In genomic region chr2:154696771-154697170, GRCh38 we compare ENCODE assay signal across 14 cellular contexts. TPM values are rescaled to one million over a fixed set of nuclear protein-coding genes. Genes with fewer than 3 reads are reported as not detected.
DNase-seq lines count a peak whose midpoint lies in the region; ATAC-seq and TF ChIP-seq lines count a peak whose summit lies in the region.
"Had no signal": no experiment of that assay in that cellular context is flagged by ENCODE, and none has a peak within 500 bp of the region (broad histone marks: within the 10 kb centered on the region; RNA-seq: fewer than 3 reads in every experiment).

No MANE protein-coding gene starts in this region.

- H3K36me3 ChIP-seq in adipocyte (ENCODE audit: control insufficient read depth, insufficient read depth, low read length, severe bottlenecking) (no peaks in the 10 kb centered on the region), smooth muscle cell (ENCODE audit: low read depth) (no peaks in the 10 kb centered on the region), testis (ENCODE audit: low read depth, missing control alignments) (no peaks in the 10 kb centered on the region)

- H3K27ac Mint-ChIP-seq in activated naive CD8-positive, alpha-beta T cell treated with anti-CD3 and anti-CD28 coated beads for 36 hours: no peak overlapping the region
- H3K27ac Mint-ChIP-seq: CD8-positive, alpha-beta T cell; natural killer cell had no signal

- peaks cover 4% of the 10 kb centered on the region for H3K4me1 Mint-ChIP-seq in activated naive CD8-positive, alpha-beta T cell treated with anti-CD3 and anti-CD28 coated beads for 36 hours

- H3K4me1 ChIP-seq in adipocyte (ENCODE audit: control insufficient read depth, insufficient read depth, low read length) (no peaks in the 10 kb centered on the region), smooth muscle cell (ENCODE audit: low read depth) (peaks cover 3% of the 10 kb centered on the region), testis (peaks cover 4% of the 10 kb centered on the region)

- no peak for TF ChIP-seq CTCF in smooth muscle cell (IDR thresholded peaks at IDR 0.05; ENCODE audit: borderline replicate concordance, insufficient read depth, poor library complexity, severe bottlenecking)
- TF ChIP-seq CTCF in testis (IDR thresholded peaks at IDR 0.05): no peak

- peaks cover 3% of the 10 kb centered on the region for H3K9me3 Mint-ChIP-seq in activated naive CD8-positive, alpha-beta T cell treated with anti-CD3 and anti-CD28 coated beads for 36 hours
- H3K9me3 Mint-ChIP-seq: CD8-positive, alpha-beta T cell had no signal

- H3K4me2 ChIP-seq in smooth muscle cell: peak overlapping the region; percentile 91

- peak overlapping the region; percentile 75 for H3K4me3 ChIP-seq in adipocyte (ENCODE audit: low read length)
- H3K4me3 ChIP-seq in smooth muscle cell: peak overlapping the region; percentile 74
- peak overlapping the region in 1 of 2 donors; percentile 60 for H3K4me3 ChIP-seq in testis

- H3F3A ChIP-seq in smooth muscle cell (ENCODE audit: low read depth): no peaks in the 10 kb centered on the region

- H3K79me2 ChIP-seq in smooth muscle cell (ENCODE audit: low read depth): no peaks in the 10 kb centered on the region

- H3K9me3 ChIP-seq in adipocyte (ENCODE audit: control insufficient read depth, low read length) (no peaks in the 10 kb centered on the region), smooth muscle cell (replicated peaks; ENCODE audit: low read depth) (no peaks in the 10 kb centered on the region), testis (no peaks in the 10 kb centered on the region)

- H3K9ac ChIP-seq in adipocyte (ENCODE audit: low read length) (no peak overlapping the region), smooth muscle cell (ENCODE audit: low read depth) (no peak overlapping the region)

- DNase-seq in NCI-H146 treated with DMSO at 0.1 percent for 48 hours (lab: John Stamatoyannopoulos, UW; ENCODE audit: unreplicated experiment) (peak; percentile 31), NCI-H146 (lab: John Stamatoyannopoulos, UW) (no peak), adipocyte (ENCODE audit: low read depth) (no peak), left colon (no peak), smooth muscle cell (lab: John Stamatoyannopoulos, UW; ENCODE audit: unreplicated experiment) (no peak), testis (no peak)
- no peak for DNase-seq in activated naive CD8-positive, alpha-beta T cell treated with anti-CD3 and anti-CD28 coated beads for 36 hours
- DNase-seq: CD8-positive, alpha-beta T cell; dermis blood vessel endothelial cell; GDM1; natural killer cell had no signal

- WGBS in smooth muscle cell (ENCODE audit: low lambda C conversion rate): 71% methylated on average over 1 of the region's 1 CpG
- 54 to 59% methylated on average over 1 of the region's 1 CpG for WGBS in testis, 2 donors

- ATAC-seq in left colon: peak; percentile 61
- no peak for ATAC-seq in GM18502 (IDR thresholded peaks at IDR 0.05; ENCODE audit: poor library complexity, unreplicated experiment)
- ATAC-seq: CD8-positive, alpha-beta T cell; natural killer cell had no signal

- H2AFZ ChIP-seq in smooth muscle cell (ENCODE audit: low read depth): peak overlapping the region; percentile 98

- intact Hi-C loops in left colon (cut with DNase I, micrococcal nuclease): no loop called here
- intact Hi-C loops in testis (cut with DNase I; ENCODE audit: low total_unique reads): no loop called here

- peaks cover 13% of the 10 kb centered on the region for H3K27me3 ChIP-seq in adipocyte (replicated peaks; ENCODE audit: control insufficient read depth, insufficient read depth, low read length)
- H3K27me3 ChIP-seq in smooth muscle cell (ENCODE audit: low read depth): peaks cover 13% of the 10 kb centered on the region
- no peaks in the 10 kb centered on the region for H3K27me3 ChIP-seq in testis

- H3K27ac ChIP-seq in smooth muscle cell (ENCODE audit: low read depth) (no peak overlapping the region), testis (no peak overlapping the region)

- peaks cover 52% of the 10 kb centered on the region for H3K27me3 Mint-ChIP-seq in activated naive CD8-positive, alpha-beta T cell treated with anti-CD3 and anti-CD28 coated beads for 36 hours

- H3K4me3 Mint-ChIP-seq in activated naive CD8-positive, alpha-beta T cell treated with anti-CD3 and anti-CD28 coated beads for 36 hours: no peak overlapping the region
- H3K4me3 Mint-ChIP-seq: natural killer cell had no signal

- TF ChIP-seq POLR2A in testis (IDR thresholded peaks at IDR 0.05): no peak

- peaks cover 4% of the 10 kb centered on the region for H3K36me3 Mint-ChIP-seq in activated naive CD8-positive, alpha-beta T cell treated with anti-CD3 and anti-CD28 coated beads for 36 hours
- H3K36me3 Mint-ChIP-seq: CD8-positive, alpha-beta T cell had no signal

- no peaks in the 10 kb centered on the region for H4K20me1 ChIP-seq in smooth muscle cell (ENCODE audit: low read depth)

RNA-seq across cellular contexts. Expression of gene KCNJ3, which starts 1.7 kb away (rescaled TPM):
- total RNA-seq in left colon (under 1 TPM; 0.70 to 0.73 TPM), smooth muscle cell (0.04 and 0.22 TPM in 2 replicates), testis (1 to 10 TPM in 1 of 2 donors, under 1 TPM in 1; 0.71 to 1.7 TPM)
- polyA plus RNA-seq in smooth muscle cell (not detected in 2 replicates), testis (ENCODE audit: insufficient read depth, low read depth, low replicate concordance) (0.30 TPM)
- total RNA-seq in activated naive CD8-positive, alpha-beta T cell treated with anti-CD3 and anti-CD28 coated beads for 36 hours: not detected
- total RNA-seq: A673; CD8-positive, alpha-beta T cell; dermis blood vessel endothelial cell; fibroblast of villous mesenchyme; natural killer cell had no signal
